Comparison of ENCODE assay signal across 11 cellular contexts in the genomic region with DNA sequence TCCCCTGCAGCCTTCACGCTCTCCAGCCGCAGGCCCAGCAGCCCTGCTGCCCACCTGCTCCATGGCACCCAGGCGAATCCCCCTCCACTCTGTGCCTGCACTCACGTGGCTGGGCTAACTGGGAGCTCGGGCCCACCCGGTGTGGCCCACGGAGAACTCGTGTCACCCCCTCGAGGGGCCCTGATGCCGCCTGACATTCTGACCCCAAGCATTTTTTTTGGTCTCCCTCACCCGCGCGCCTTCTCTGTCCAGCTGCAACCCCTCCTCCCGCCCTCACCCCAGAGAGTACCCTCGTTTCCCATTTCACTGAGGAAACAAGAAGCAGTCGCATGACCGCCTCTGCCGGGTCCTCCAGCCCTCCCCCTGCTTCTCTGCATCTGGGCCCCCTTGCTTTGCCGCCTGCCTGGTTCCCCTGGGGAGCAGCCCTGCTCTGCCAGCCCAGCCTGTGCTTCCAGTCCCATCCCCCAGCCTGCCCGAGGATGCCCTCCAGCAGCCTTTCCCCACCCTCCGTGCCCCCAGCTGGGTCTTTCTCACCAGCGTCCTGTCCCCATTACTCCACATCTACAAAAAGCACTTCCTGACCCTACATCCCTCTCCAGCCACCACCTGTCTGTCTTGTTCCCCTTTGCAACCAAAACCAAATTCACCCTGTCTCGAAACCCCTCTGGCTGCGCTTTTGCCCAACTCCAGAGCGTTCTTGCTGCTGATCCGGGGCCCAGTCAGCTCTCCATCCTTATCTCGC.
DNase-seq lines count a peak whose midpoint lies in the region; ATAC-seq and TF ChIP-seq lines count a peak whose summit lies in the region.
"Had no signal": no experiment of that assay in that cellular context is flagged by ENCODE, and none has a peak within 500 bp of the region (broad histone marks: within the 10 kb centered on the region; RNA-seq: fewer than 3 reads in every experiment).

No MANE protein-coding gene starts in this region.

- TF ChIP-seq CTCF in OCI-LY7 (conservative IDR thresholded peaks at IDR 0.05; ENCODE audit: low read length) = no peak

- no peak for DNase-seq in activated CD4-positive, alpha-beta T cell treated with anti-CD3 and anti-CD28 coated beads, Interleukin-2, amount 10 ng/mL, durations not matched to agents 7 days and 5 days
- DNase-seq in activated CD4-positive, alpha-beta T cell treated with anti-CD3 and anti-CD28 coated beads for 4 hours = no peak
- DNase-seq in OCI-LY7 (ENCODE audit: low spot score) (peak; percentile 64), sciatic nerve (ENCODE audit: low spot score) (peak; percentile 41), NCI-H1417 (lab: John Stamatoyannopoulos, UW) (no peak), putamen (ENCODE audit: low spot score) (no peak)
- DNase-seq: effector memory CD8-positive, alpha-beta T cell; NCI-H1417 treated with DMSO at 0.1 percent for 48 hours had no signal

- peaks cover 36% of the 10 kb centered on the region for H3K4me1 ChIP-seq in OCI-LY7 (ENCODE audit: insufficient read depth, low read length, poor library complexity, severe bottlenecking)

- no peak overlapping the region for H3K4me3 Mint-ChIP-seq in activated CD4-positive, alpha-beta T cell treated with anti-CD3 and anti-CD28 coated beads, Interleukin-2, amount 10 ng/mL, durations not matched to agents 7 days and 5 days
- H3K4me3 Mint-ChIP-seq in dendritic cell treated with granulocyte-macrophage colony-stimulating factor and Interleukin-4, amounts not matched to agents 40 ng/mL and 50 ng/mL, for 4 days = no peak overlapping the region
- H3K4me3 Mint-ChIP-seq: effector memory CD8-positive, alpha-beta T cell had no signal

- peak overlapping the region; percentile 42 for H3K4me2 ChIP-seq in OCI-LY7 (ENCODE audit: low read length)

- peaks cover 20% of the 10 kb centered on the region for H3K36me3 ChIP-seq in OCI-LY7 (ENCODE audit: insufficient read depth, low read length)

- H3K9me3 ChIP-seq in OCI-LY7 (ENCODE audit: low read length) = no peaks in the 10 kb centered on the region

- H3K27ac Mint-ChIP-seq in activated CD4-positive, alpha-beta T cell treated with anti-CD3 and anti-CD28 coated beads, Interleukin-2, amount 10 ng/mL, durations not matched to agents 7 days and 5 days = peak overlapping the region; percentile 94
- H3K27ac Mint-ChIP-seq in dendritic cell treated with granulocyte-macrophage colony-stimulating factor and Interleukin-4, amounts not matched to agents 40 ng/mL and 50 ng/mL, for 4 days = peak overlapping the region; percentile 1

- POLR2A ChIA-PET in activated CD4-positive, alpha-beta T cell treated with anti-CD3 and anti-CD28 coated beads, Interleukin-2, amount 10 ng/mL, durations not matched to agents 7 days and 5 days (lab: Charles Lee) = interaction anchor here (0.7 kb wide), 1 partner anchor 188 kb away, joined by 3 read pairs; no protein-coding TSS in a partner anchor
- POLR2A ChIA-PET in OCI-LY7 (lab: Charles Lee) = interaction anchor here (0.6 kb wide), 1 partner anchor 577 kb away, joined by 6 read pairs; no protein-coding TSS in a partner anchor

- no TSS peak for BruUV-seq in OCI-LY7 (replicated peaks; lab: Mats Ljungman, UMichigan)

- CTCF ChIA-PET in activated CD4-positive, alpha-beta T cell treated with anti-CD3 and anti-CD28 coated beads, Interleukin-2, amount 10 ng/mL, durations not matched to agents 7 days and 5 days (lab: Charles Lee) = interaction anchor here (0.7 to 2.2 kb wide), 4 partner anchors 9 to 54 kb away, joined by 3 to 6 read pairs (median 5); no protein-coding TSS in a partner anchor
- CTCF ChIA-PET in OCI-LY7 (lab: Charles Lee; ENCODE audit: unreplicated experiment) = interaction anchor here (0.6 to 0.9 kb wide), 2 partner anchors 8 to 13 kb away, joined by 3 read pairs; no protein-coding TSS in a partner anchor

- no peaks in the 10 kb centered on the region for H3K79me2 ChIP-seq in OCI-LY7 (ENCODE audit: insufficient read depth, low read depth, low read length)

- no peaks in the 10 kb centered on the region for H3K9me3 Mint-ChIP-seq in activated CD4-positive, alpha-beta T cell treated with anti-CD3 and anti-CD28 coated beads, Interleukin-2, amount 10 ng/mL, durations not matched to agents 7 days and 5 days
- H3K9me3 Mint-ChIP-seq in dendritic cell treated with granulocyte-macrophage colony-stimulating factor and Interleukin-4, amounts not matched to agents 40 ng/mL and 50 ng/mL, for 4 days = no peaks in the 10 kb centered on the region
- H3K9me3 Mint-ChIP-seq: effector memory CD8-positive, alpha-beta T cell had no signal

- intact Hi-C loops in OCI-LY7 (cut with micrococcal nuclease; ENCODE audit: unreplicated experiment) = loop anchor here (5.0 kb wide), 1 partner anchor 108 kb away; no protein-coding TSS in a partner anchor
- intact Hi-C loops in dendritic cell treated with granulocyte-macrophage colony-stimulating factor and Interleukin-4, amounts not matched to agents 40 ng/mL and 50 ng/mL, for 4 days (cut with micrococcal nuclease) = no loop called here
- intact Hi-C loops in sciatic nerve (cut with DNase I) = no loop called here

- no peak overlapping the region for H3K4me3 ChIP-seq in OCI-LY7 (ENCODE audit: low read depth, low read length, poor library complexity, severe bottlenecking)
- H3K4me3 ChIP-seq: skin epidermis had no signal

- H3K36me3 Mint-ChIP-seq in activated CD4-positive, alpha-beta T cell treated with anti-CD3 and anti-CD28 coated beads, Interleukin-2, amount 10 ng/mL, durations not matched to agents 7 days and 5 days (ENCODE audit: low read depth) = peaks cover 46% of the 10 kb centered on the region
- peaks cover 64% of the 10 kb centered on the region for H3K36me3 Mint-ChIP-seq in dendritic cell treated with granulocyte-macrophage colony-stimulating factor and Interleukin-4, amounts not matched to agents 40 ng/mL and 50 ng/mL, for 4 days (ENCODE audit: low read depth)

- no peak overlapping the region for H2AFZ ChIP-seq in OCI-LY7 (ENCODE audit: low read length)

- H3K9me2 ChIP-seq in OCI-LY7 (ENCODE audit: insufficient read depth, low read length) = no peaks in the 10 kb centered on the region

- ATAC-seq in sciatic nerve = no peak
- no peak for ATAC-seq in HG03159 (IDR thresholded peaks at IDR 0.05; ENCODE audit: unreplicated experiment)
- ATAC-seq: effector memory CD8-positive, alpha-beta T cell had no signal

- H3K27ac ChIP-seq in OCI-LY7 (ENCODE audit: low read depth, low read length, poor library complexity, severe bottlenecking) = peak overlapping the region; percentile 64
- H3K27ac ChIP-seq: skin epidermis had no signal

- no peaks in the 10 kb centered on the region for H4K20me1 ChIP-seq in OCI-LY7 (ENCODE audit: insufficient read depth, low read length)

- peaks cover 69% of the 10 kb centered on the region for H3K4me1 Mint-ChIP-seq in activated CD4-positive, alpha-beta T cell treated with anti-CD3 and anti-CD28 coated beads, Interleukin-2, amount 10 ng/mL, durations not matched to agents 7 days and 5 days
- peaks cover 13% of the 10 kb centered on the region for H3K4me1 Mint-ChIP-seq in dendritic cell treated with granulocyte-macrophage colony-stimulating factor and Interleukin-4, amounts not matched to agents 40 ng/mL and 50 ng/mL, for 4 days (ENCODE audit: low read depth)

- H3K27me3 Mint-ChIP-seq in activated CD4-positive, alpha-beta T cell treated with anti-CD3 and anti-CD28 coated beads, Interleukin-2, amount 10 ng/mL, durations not matched to agents 7 days and 5 days = no peaks in the 10 kb centered on the region
- no peaks in the 10 kb centered on the region for H3K27me3 Mint-ChIP-seq in dendritic cell treated with granulocyte-macrophage colony-stimulating factor and Interleukin-4, amounts not matched to agents 40 ng/mL and 50 ng/mL, for 4 days
- H3K27me3 Mint-ChIP-seq: effector memory CD8-positive, alpha-beta T cell had no signal

Comparison
In these comparisons a context has a peak if more than half of its experiments do, and no peak if none do; other contexts are left out.
1. DNase-seq: peak in OCI-LY7 (single experiment) and sciatic nerve (single experiment); none in activated CD4-positive, alpha-beta T cell treated with anti-CD3 and anti-CD28 coated beads, Interleukin-2, amount 10 ng/mL, durations not matched to agents 7 days and 5 days (single experiment), activated CD4-positive, alpha-beta T cell treated with anti-CD3 and anti-CD28 coated beads for 4 hours (0 of 2), NCI-H1417 (0 of 3) and putamen (single experiment).